29 cellular contexts compared by ENCODE assay signal in the genomic region with DNA sequence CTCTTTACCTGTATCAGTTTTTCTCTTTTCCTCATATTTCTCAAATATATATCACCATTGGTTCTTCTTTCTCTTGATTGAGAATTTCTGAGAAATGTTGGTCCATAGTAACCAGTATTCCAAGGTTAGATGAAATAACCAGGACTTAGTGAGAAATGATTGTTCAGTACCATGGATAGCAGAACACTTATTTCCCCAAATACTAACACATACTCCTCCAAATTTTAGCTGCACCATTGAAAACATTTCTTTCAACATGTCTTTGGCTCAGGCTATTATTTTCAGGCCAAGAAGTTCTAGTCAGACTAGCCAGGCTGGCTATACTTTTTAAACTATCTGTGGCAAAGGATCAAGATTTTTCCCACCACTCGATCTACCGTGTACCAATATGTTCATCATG.
DNase-seq lines count a peak whose midpoint lies in the region; ATAC-seq and TF ChIP-seq lines count a peak whose summit lies in the region.
"Had no signal": no experiment of that assay in that cellular context is flagged by ENCODE, and none has a peak within 500 bp of the region (broad histone marks: within the 10 kb centered on the region; RNA-seq: fewer than 3 reads in every experiment).

No MANE protein-coding gene starts in this region.

- H3K9me3 ChIP-seq in cardiac muscle cell (ENCODE audit: low read depth), result no peaks in the 10 kb centered on the region
- H3K9me3 ChIP-seq: BE2C had no signal

- H3K4me3 ChIP-seq in cardiac muscle cell (no peak overlapping the region), astrocyte of the cerebellum (ENCODE audit: low read depth, low read length) (no peak overlapping the region), H7 (ENCODE audit: insufficient read depth, low read depth, low read length) (no peak overlapping the region)
- H3K4me3 ChIP-seq: ovary, tibial nerve had no signal

- H3K4me1 Mint-ChIP-seq in activated naive CD8-positive, alpha-beta T cell treated with anti-CD3 and anti-CD28 coated beads, Interleukin-2, amount 50 U/mL, for 24 hours, result no peaks in the 10 kb centered on the region
- H3K4me1 Mint-ChIP-seq: activated naive CD8-positive, alpha-beta T cell treated with anti-CD3 and anti-CD28 coated beads for 36 hours; brain; CD8-positive, alpha-beta memory T cell; nephron progenitor cell had no signal

- H3K4me3 Mint-ChIP-seq in activated naive CD8-positive, alpha-beta T cell treated with anti-CD3 and anti-CD28 coated beads, Interleukin-2, amount 50 U/mL, for 24 hours, result no peak overlapping the region
- H3K4me3 Mint-ChIP-seq: activated CD8-positive, alpha-beta T cell treated with anti-CD3 and anti-CD28 coated beads, Interleukin-2, amount 10 ng/mL, durations not matched to agents 7 days and 5 days; activated naive CD8-positive, alpha-beta T cell treated with anti-CD3 and anti-CD28 coated beads for 36 hours; brain; CD8-positive, alpha-beta memory T cell; nephron progenitor cell had no signal

- peak; percentile 7 to 27 for DNase-seq in cardiac muscle cell (ENCODE audit: low read depth in 1 of 2, low spot score in 1 of 2)
- DNase-seq in left cardiac atrium, result no peak
- DNase-seq in astrocyte of the cerebellum (ENCODE audit: low read depth), result peak; percentile 12
- peak; percentile 13 for DNase-seq in fibroblast of peridontal ligament (ENCODE audit: extremely low read depth)
- DNase-seq in renal cortical epithelial cell (ENCODE audit: low read depth), result peak; percentile 46
- DNase-seq in mesenteric fat pad (ENCODE audit: low spot score), result no peak
- DNase-seq in activated naive CD8-positive, alpha-beta T cell treated with anti-CD3 and anti-CD28 coated beads, Interleukin-2, amount 50 U/mL, for 24 hours, result no peak
- no peak for DNase-seq in H7
- DNase-seq: activated CD4-positive, alpha-beta T cell treated with anti-CD3 and anti-CD28 coated beads for 1 hour; activated CD8-positive, alpha-beta T cell treated with anti-CD3 and anti-CD28 coated beads, Interleukin-2, amount 10 ng/mL, durations not matched to agents 7 days and 5 days; activated naive CD8-positive, alpha-beta T cell treated with anti-CD3 and anti-CD28 coated beads for 36 hours; activated T-cell treated with anti-CD3 and anti-CD28 coated beads for 4 hours; BE2C; CD8-positive, alpha-beta memory T cell; DMS 273 treated with DMSO at 0.1 percent for 48 hours; effector CD8-positive, alpha-beta T cell; erythroblast; islet precursor cell; NCI-H1092 treated with DMSO at 0.1 percent for 48 hours; NCI-H2029 treated with DMSO at 0.1 percent for 48 hours; NCI-H2227 treated with DMSO at 0.1 percent for 48 hours; NCI-H748 treated with DMSO at 0.1 percent for 48 hours; nephron progenitor cell; ovary; retina; stimulated activated CD4-positive, alpha-beta T cell treated with anti-CD3 and anti-CD28 coated beads, Interleukin-2, amount 100 ng/mL, for 24 hours; T-helper 2 cell had no signal

- H3K27me3 ChIP-seq in cardiac muscle cell, result no peaks in the 10 kb centered on the region
- no peaks in the 10 kb centered on the region for H3K27me3 ChIP-seq in H7 (ENCODE audit: control insufficient read depth, insufficient read depth, low read length)
- H3K27me3 ChIP-seq: BE2C, ovary, tibial nerve had no signal

- no peaks in the 10 kb centered on the region for H3K36me3 Mint-ChIP-seq in activated naive CD8-positive, alpha-beta T cell treated with anti-CD3 and anti-CD28 coated beads, Interleukin-2, amount 50 U/mL, for 24 hours (ENCODE audit: low read depth)
- H3K36me3 Mint-ChIP-seq: activated naive CD8-positive, alpha-beta T cell treated with anti-CD3 and anti-CD28 coated beads for 36 hours had no signal

- H3K36me3 ChIP-seq in cardiac muscle cell (no peaks in the 10 kb centered on the region), H7 (replicated peaks; ENCODE audit: control insufficient read depth, insufficient read depth, low read length) (no peaks in the 10 kb centered on the region)
- H3K36me3 ChIP-seq: BE2C, ovary, tibial nerve had no signal

- H3K9me3 Mint-ChIP-seq in activated naive CD8-positive, alpha-beta T cell treated with anti-CD3 and anti-CD28 coated beads, Interleukin-2, amount 50 U/mL, for 24 hours, result peaks cover 10% of the 10 kb centered on the region

- peaks cover 8% of the 10 kb centered on the region for H3K27me3 Mint-ChIP-seq in activated naive CD8-positive, alpha-beta T cell treated with anti-CD3 and anti-CD28 coated beads, Interleukin-2, amount 50 U/mL, for 24 hours
- H3K27me3 Mint-ChIP-seq: brain had no signal

- no peak overlapping the region for H3K27ac ChIP-seq in cardiac muscle cell
- H3K27ac ChIP-seq: ovary, tibial nerve had no signal

- ATAC-seq in left cardiac atrium, result no peak
- no peak for ATAC-seq in activated naive CD8-positive, alpha-beta T cell treated with anti-CD3 and anti-CD28 coated beads, Interleukin-2, amount 50 U/mL, for 24 hours
- ATAC-seq: activated CD8-positive, alpha-beta T cell treated with anti-CD3 and anti-CD28 coated beads, Interleukin-2, amount 10 ng/mL, durations not matched to agents 7 days and 5 days had no signal

- no peak overlapping the region for H3K27ac Mint-ChIP-seq in activated naive CD8-positive, alpha-beta T cell treated with anti-CD3 and anti-CD28 coated beads, Interleukin-2, amount 50 U/mL, for 24 hours
- H3K27ac Mint-ChIP-seq: activated CD8-positive, alpha-beta T cell treated with anti-CD3 and anti-CD28 coated beads, Interleukin-2, amount 10 ng/mL, durations not matched to agents 7 days and 5 days; activated naive CD8-positive, alpha-beta T cell treated with anti-CD3 and anti-CD28 coated beads for 36 hours; brain; nephron progenitor cell had no signal

- no peaks in the 10 kb centered on the region for H3K4me1 ChIP-seq in cardiac muscle cell (ENCODE audit: low read depth)
- H3K4me1 ChIP-seq: BE2C, tibial nerve had no signal

- in situ Hi-C loops in astrocyte of the cerebellum (cut with HindIII; ENCODE audit: low sequenced_read_pairs), result no loop called here

- no peak for TF ChIP-seq CTCF in cardiac muscle cell (IDR thresholded peaks at IDR 0.05; ENCODE audit: low read depth, low read length)
- no peak for TF ChIP-seq CTCF in astrocyte of the cerebellum (IDR thresholded peaks at IDR 0.05; ENCODE audit: low read depth, low read length, missing control alignments)

- intact Hi-C loops in left cardiac atrium (cut with DNase I), result no loop called here

Comparison
In these comparisons a context has a peak if more than half of its experiments do, and no peak if none do; other contexts are left out.
1. DNase-seq: peak in cardiac muscle cell (2 of 2), astrocyte of the cerebellum (single experiment), fibroblast of peridontal ligament (single experiment) and renal cortical epithelial cell (single experiment); none in left cardiac atrium (single experiment), mesenteric fat pad (single experiment), activated naive CD8-positive, alpha-beta T cell treated with anti-CD3 and anti-CD28 coated beads, Interleukin-2, amount 50 U/mL, for 24 hours (single experiment) and H7 (single experiment).